Comparison of ENCODE assay signal across 1 cellular context in genomic region chr9:130997925-130998595, GRCh38.
TF ChIP-seq lines count a peak whose summit lies in the region.

No MANE protein-coding gene starts in this region.

TF ChIP-seq in HepG2, 621 proteins besides CTCF, POLR2A, EP300 and RAD21 (continues in another document):
- TF ChIP-seq ZFP82 (CRISPR knock-in tag; IDR thresholded peaks at IDR 0.05; ENCODE audit: borderline replicate concordance) (no peak), FOXM1 (CRISPR knock-in tag; IDR thresholded peaks at IDR 0.05) (no peak), GZF1 (CRISPR knock-in tag; IDR thresholded peaks at IDR 0.05) (no peak), RORA (CRISPR knock-in tag; IDR thresholded peaks at IDR 0.05) (no peak), MLXIP (CRISPR knock-in tag; IDR thresholded peaks at IDR 0.05; ENCODE audit: borderline replicate concordance) (no peak), ZNF563 (CRISPR knock-in tag; IDR thresholded peaks at IDR 0.05) (no peak), ZNF24 (IDR thresholded peaks at IDR 0.05) (no peak), ONECUT2 (CRISPR knock-in tag; IDR thresholded peaks at IDR 0.05) (no peak), ATF1 (CRISPR knock-in tag; IDR thresholded peaks at IDR 0.05) (no peak), DZIP1 (CRISPR knock-in tag; IDR thresholded peaks at IDR 0.05) (no peak), NCOA5 (CRISPR knock-in tag; IDR thresholded peaks at IDR 0.05) (no peak), RBAK (CRISPR knock-in tag; IDR thresholded peaks at IDR 0.05) (no peak), THAP9 (CRISPR knock-in tag; IDR thresholded peaks at IDR 0.05; ENCODE audit: borderline replicate concordance) (no peak), GMEB1 (CRISPR knock-in tag; IDR thresholded peaks at IDR 0.05; ENCODE audit: borderline replicate concordance) (no peak), MBNL3 (CRISPR knock-in tag; conservative IDR thresholded peaks at IDR 0.05) (no peak), ZFP36L2 (CRISPR knock-in tag; IDR thresholded peaks at IDR 0.05) (no peak), ARID2 (CRISPR knock-in tag; IDR thresholded peaks at IDR 0.05; ENCODE audit: borderline replicate concordance) (no peak), SMYD3 (CRISPR knock-in tag; IDR thresholded peaks at IDR 0.05) (no peak), ZNF567 (CRISPR knock-in tag; IDR thresholded peaks at IDR 0.05; ENCODE audit: borderline replicate concordance) (no peak), ZFX (CRISPR knock-in tag; IDR thresholded peaks at IDR 0.05; ENCODE audit: low read depth) (peak; percentile 27; the same call in 1 of the 2 replicates), ZNF350 (CRISPR knock-in tag; IDR thresholded peaks at IDR 0.05; ENCODE audit: borderline replicate concordance, low read depth) (0 out of 2 replicates have a peak, but pooled peaks have one; percentile 25), ZNF160 (CRISPR knock-in tag; IDR thresholded peaks at IDR 0.05) (no peak), ZNF572 (CRISPR knock-in tag; IDR thresholded peaks at IDR 0.05) (0 out of 2 replicates have a peak, but pooled peaks have one; percentile 27), RERE (CRISPR knock-in tag; IDR thresholded peaks at IDR 0.05; ENCODE audit: low read depth) (no peak), ZMAT3 (CRISPR knock-in tag; conservative IDR thresholded peaks at IDR 0.05) (no peak), CHD2 (IDR thresholded peaks at IDR 0.05; ENCODE audit: low read depth, low read length) (no peak), ARNTL (CRISPR knock-in tag; IDR thresholded peaks at IDR 0.05) (no peak), ZFY (CRISPR knock-in tag; IDR thresholded peaks at IDR 0.05) (no peak), MLLT10 (CRISPR knock-in tag; IDR thresholded peaks at IDR 0.05) (no peak), PLRG1 (conservative IDR thresholded peaks at IDR 0.05) (no peak), SOX6 (IDR thresholded peaks at IDR 0.05) (no peak), SOX6 (CRISPR knock-in tag; IDR thresholded peaks at IDR 0.05) (no peak), PBX2 (CRISPR knock-in tag; IDR thresholded peaks at IDR 0.05) (no peak), ZBTB37 (CRISPR knock-in tag; IDR thresholded peaks at IDR 0.05) (no peak), ZNF280B (CRISPR knock-in tag; IDR thresholded peaks at IDR 0.05; ENCODE audit: borderline replicate concordance) (no peak), THYN1 (CRISPR knock-in tag; IDR thresholded peaks at IDR 0.05; ENCODE audit: borderline replicate concordance, low read depth) (no peak), TCF12 (IDR thresholded peaks at IDR 0.05) (no peak), TCF12 (CRISPR knock-in tag; IDR thresholded peaks at IDR 0.05) (no peak), ARNT (IDR thresholded peaks at IDR 0.05) (no peak), NR2F6 (IDR thresholded peaks at IDR 0.05) (no peak), NR2F6 (CRISPR knock-in tag; IDR thresholded peaks at IDR 0.05) (no peak), CCDC6 (CRISPR knock-in tag; IDR thresholded peaks at IDR 0.05) (no peak)
